ENCODE assay signal across 22 cellular contexts in the genomic region with DNA sequence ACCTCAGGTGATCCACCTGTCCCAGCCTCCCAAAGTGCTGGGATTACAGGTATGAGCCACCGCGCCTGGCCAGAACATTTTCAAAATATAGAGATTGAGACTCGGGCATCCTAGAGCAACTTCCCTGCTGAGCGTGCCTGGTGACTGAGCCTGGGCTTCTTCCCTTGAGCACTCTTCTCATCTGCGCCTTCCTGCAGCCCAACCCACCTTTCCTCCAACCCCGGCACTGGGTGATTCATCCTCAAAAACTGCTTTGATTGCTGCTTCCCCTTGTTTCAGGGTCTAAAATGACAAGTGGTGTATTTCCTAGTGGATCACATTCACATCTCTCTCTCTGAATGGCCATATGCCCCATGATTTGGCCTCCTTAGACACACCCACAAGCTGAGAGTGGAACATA.
"Had no signal": no experiment of that assay in that cellular context is flagged by ENCODE, and none has a peak within 500 bp of the region (broad histone marks: within the 10 kb centered on the region; RNA-seq: fewer than 3 reads in every experiment).

No MANE protein-coding gene starts in this region.

- H3K4me1 ChIP-seq: gastroesophageal sphincter, heart left ventricle, neural progenitor cell, psoas muscle, transverse colon had no signal

- H3K27me3 ChIP-seq: gastroesophageal sphincter, heart left ventricle, neural progenitor cell, transverse colon had no signal

- H3K4me3 ChIP-seq: coronary artery, gastroesophageal sphincter, heart left ventricle, mucosa of descending colon, neural progenitor cell, psoas muscle, transverse colon had no signal

- ATAC-seq: activated CD4-positive, alpha-beta T cell treated with anti-CD3 and anti-CD28 coated beads for 36 hours; esophagus mucosa; gastroesophageal sphincter; heart left ventricle; left ventricle myocardium superior; mucosa of descending colon; psoas muscle; right cardiac atrium had no signal

- H3K27ac Mint-ChIP-seq: activated CD4-positive, alpha-beta memory T cell treated with anti-CD3 and anti-CD28 coated beads for 36 hours; activated CD4-positive, alpha-beta T cell treated with anti-CD3 and anti-CD28 coated beads for 36 hours; activated naive CD8-positive, alpha-beta T cell; activated T-helper 1 cell treated with anti-CD3 and anti-CD28 coated beads, Interleukin-12 subunit alpha, Interleukin-12 subunit beta, Interleukin-2, Interleukin-4 antibody, amounts not matched to agents 30 ng/mL and 10 ng/mL and 1 ng/mL, durations not matched to agents 14 hours and 24 hours and 36 hours; memory B cell; neural progenitor cell; stimulated activated naive CD8-positive, alpha-beta T cell treated with anti-CD3 and anti-CD28 coated beads, Interleukin-15, Interleukin-2, amounts not matched to agents 100 ng/mL and 50 ng/mL, for 24 hours had no signal

- H3K9ac ChIP-seq: neural progenitor cell had no signal

- H3K27me3 Mint-ChIP-seq: activated CD4-positive, alpha-beta memory T cell treated with anti-CD3 and anti-CD28 coated beads for 36 hours; activated CD4-positive, alpha-beta T cell treated with anti-CD3 and anti-CD28 coated beads for 36 hours; activated naive CD8-positive, alpha-beta T cell; memory B cell; naive B cell; stimulated activated naive CD8-positive, alpha-beta T cell treated with anti-CD3 and anti-CD28 coated beads, Interleukin-15, Interleukin-2, amounts not matched to agents 100 ng/mL and 50 ng/mL, for 24 hours had no signal

- H3K27ac ChIP-seq: coronary artery, gastroesophageal sphincter, heart left ventricle, neural progenitor cell, psoas muscle, transverse colon had no signal

- H3K4me2 ChIP-seq: neural progenitor cell had no signal

- DNase-seq: activated CD4-positive, alpha-beta memory T cell treated with anti-CD3 and anti-CD28 coated beads for 36 hours; activated CD4-positive, alpha-beta T cell treated with anti-CD3 and anti-CD28 coated beads for 36 hours; activated T-cell treated with anti-CD3 and anti-CD28 coated beads for 4 hours; amygdala; heart left ventricle; kidney glomerular epithelial cell; left ventricle myocardium superior; mucosa of descending colon; naive B cell; psoas muscle; right cardiac atrium; stimulated activated CD4-positive, alpha-beta T cell treated with anti-CD3 and anti-CD28 coated beads, Interleukin-2, amount 100 ng/mL, for 48 hours; T-helper 2 cell; transverse colon had no signal

- H2AFZ ChIP-seq: neural progenitor cell had no signal

- H3K36me3 ChIP-seq: neural progenitor cell, transverse colon had no signal

- H3K9me3 Mint-ChIP-seq: activated CD4-positive, alpha-beta memory T cell treated with anti-CD3 and anti-CD28 coated beads for 36 hours; activated T-helper 1 cell treated with anti-CD3 and anti-CD28 coated beads, Interleukin-12 subunit alpha, Interleukin-12 subunit beta, Interleukin-2, Interleukin-4 antibody, amounts not matched to agents 30 ng/mL and 10 ng/mL and 1 ng/mL, durations not matched to agents 14 hours and 24 hours and 36 hours; memory B cell; stimulated activated naive CD8-positive, alpha-beta T cell treated with anti-CD3 and anti-CD28 coated beads, Interleukin-15, Interleukin-2, amounts not matched to agents 100 ng/mL and 50 ng/mL, for 24 hours had no signal

- H3K9me3 ChIP-seq: gastroesophageal sphincter, heart left ventricle, mucosa of descending colon, psoas muscle, transverse colon had no signal

- H3K4me3 Mint-ChIP-seq: activated CD4-positive, alpha-beta memory T cell treated with anti-CD3 and anti-CD28 coated beads for 36 hours; activated CD4-positive, alpha-beta T cell treated with anti-CD3 and anti-CD28 coated beads for 36 hours; activated naive CD8-positive, alpha-beta T cell; activated T-helper 1 cell treated with anti-CD3 and anti-CD28 coated beads, Interleukin-12 subunit alpha, Interleukin-12 subunit beta, Interleukin-2, Interleukin-4 antibody, amounts not matched to agents 30 ng/mL and 10 ng/mL and 1 ng/mL, durations not matched to agents 14 hours and 24 hours and 36 hours; memory B cell; naive B cell; neural progenitor cell; stimulated activated naive CD8-positive, alpha-beta T cell treated with anti-CD3 and anti-CD28 coated beads, Interleukin-15, Interleukin-2, amounts not matched to agents 100 ng/mL and 50 ng/mL, for 24 hours had no signal

- H3K4me1 Mint-ChIP-seq: activated CD4-positive, alpha-beta T cell treated with anti-CD3 and anti-CD28 coated beads for 36 hours; memory B cell; naive B cell; neural progenitor cell had no signal
